In the genomic region with DNA sequence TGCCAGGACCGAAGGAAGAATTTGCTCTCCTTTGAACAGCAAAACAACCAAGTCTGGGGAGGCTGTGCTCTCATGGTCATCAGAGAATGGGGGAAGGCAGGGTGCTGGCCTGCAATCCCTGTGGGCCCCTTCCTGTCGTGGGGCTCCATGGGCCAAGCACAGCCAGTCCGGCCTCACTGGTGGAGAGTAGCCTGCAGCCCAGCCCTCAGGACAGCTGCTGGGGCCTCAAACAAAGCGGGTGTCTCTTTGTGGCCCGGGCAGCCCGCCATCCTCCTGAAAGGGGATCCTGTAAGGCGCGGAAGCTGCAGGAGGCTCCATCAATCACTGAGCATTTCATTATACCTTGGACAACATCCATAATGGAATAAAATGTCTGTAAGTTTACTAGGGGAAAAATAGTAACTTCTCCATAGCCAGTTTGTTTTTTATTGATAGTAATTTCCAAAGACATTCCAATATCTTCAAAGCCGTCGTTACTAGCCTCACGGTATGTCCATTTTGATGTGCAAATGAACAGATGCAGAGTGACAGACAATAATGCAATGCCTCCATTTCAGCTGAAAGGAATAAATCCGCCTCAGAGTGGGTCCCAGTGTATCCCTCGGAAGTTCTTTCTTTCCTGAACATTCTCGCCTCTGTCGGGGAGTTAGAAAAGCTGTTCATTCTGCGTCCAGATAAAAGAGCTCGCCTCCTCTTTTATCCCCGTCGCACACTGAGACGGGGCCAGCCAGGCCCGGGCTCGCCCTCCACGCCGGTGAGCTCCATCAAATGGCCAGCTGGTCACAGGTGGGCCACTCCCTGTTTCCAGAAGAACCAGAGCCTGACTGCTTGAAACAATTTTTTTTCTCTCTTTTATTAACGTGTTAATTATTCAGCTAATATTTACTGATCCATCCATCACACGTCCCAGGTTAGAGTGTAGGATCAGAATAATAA, we compare ENCODE assay signal across 16 cellular contexts. TPM values are rescaled to one million over a fixed set of nuclear protein-coding genes. Genes with fewer than 3 reads are reported as not detected.
DNase-seq lines count a peak whose midpoint lies in the region; ATAC-seq and TF ChIP-seq lines count a peak whose summit lies in the region.
"Had no signal": no experiment of that assay in that cellular context is flagged by ENCODE, and none has a peak within 500 bp of the region (broad histone marks: within the 10 kb centered on the region; RNA-seq: fewer than 3 reads in every experiment).

No MANE protein-coding gene starts in this region.

- peaks cover 40 to 44% of the 10 kb centered on the region in 2 donors for H3K4me1 ChIP-seq in gastrocnemius medialis
- no peaks in the 10 kb centered on the region for H3K4me1 ChIP-seq in mesendoderm (ENCODE audit: control insufficient read depth, low read depth, low read length)
- H3K4me1 ChIP-seq: adrenal gland, heart left ventricle had no signal

- no peak overlapping the region for H2BK120ac ChIP-seq in mesendoderm (ENCODE audit: low read depth, low read length)

- no peaks in the 10 kb centered on the region for H3K4me1 Mint-ChIP-seq in activated naive CD4-positive, alpha-beta T cell treated with anti-CD3 and anti-CD28 coated beads for 36 hours (ENCODE audit: low read depth)

- intact Hi-C loops in gastrocnemius medialis (cut with DNase I; ENCODE audit: low total_unique reads), result loop anchor here (2.0 kb wide), 1 partner anchor 14 kb away; a partner anchor contains a TSS
- intact Hi-C loops in activated naive CD4-positive, alpha-beta T cell treated with anti-CD3 and anti-CD28 coated beads for 36 hours (cut with micrococcal nuclease), result no loop called here

- H3K79me2 ChIP-seq in mesendoderm (ENCODE audit: control insufficient read depth, insufficient read depth, low read length), result no peaks in the 10 kb centered on the region

- H3K36me3 Mint-ChIP-seq in activated naive CD4-positive, alpha-beta T cell treated with anti-CD3 and anti-CD28 coated beads for 36 hours (ENCODE audit: low read depth), result no peaks in the 10 kb centered on the region
- H3K36me3 Mint-ChIP-seq: activated CD4-positive, alpha-beta memory T cell treated with anti-CD3 and anti-CD28 coated beads for 36 hours had no signal

- no peak overlapping the region for H2BK15ac ChIP-seq in mesendoderm (replicated peaks; ENCODE audit: low read depth)

- H3K27me3 ChIP-seq in gastrocnemius medialis (no peaks in the 10 kb centered on the region), mesendoderm (ENCODE audit: insufficient read depth, low read length, poor library complexity) (no peaks in the 10 kb centered on the region)
- H3K27me3 ChIP-seq: adrenal gland, heart left ventricle had no signal

- H3K23ac ChIP-seq in mesendoderm (ENCODE audit: low read length), result no peak overlapping the region

- TF ChIP-seq CTCF in gastrocnemius medialis (IDR thresholded peaks at IDR 0.05 in 4 of 5, conservative IDR thresholded peaks at IDR 0.05 in 1 of 5), result no peak

- H3K36me3 ChIP-seq in gastrocnemius medialis, result no peaks in the 10 kb centered on the region
- no peaks in the 10 kb centered on the region for H3K36me3 ChIP-seq in mesendoderm (ENCODE audit: control insufficient read depth, insufficient read depth, low read length)
- H3K36me3 ChIP-seq: adrenal gland had no signal

- H3K9me3 Mint-ChIP-seq in activated naive CD4-positive, alpha-beta T cell treated with anti-CD3 and anti-CD28 coated beads for 36 hours, result no peaks in the 10 kb centered on the region
- H3K9me3 Mint-ChIP-seq: activated CD4-positive, alpha-beta memory T cell treated with anti-CD3 and anti-CD28 coated beads for 36 hours had no signal

- TF ChIP-seq POLR2A in gastrocnemius medialis (IDR thresholded peaks at IDR 0.05), result peak in 1 of 2 donors; percentile 20

- DNase-seq in NCI-H1417 treated with DMSO at 0.1 percent for 48 hours (lab: John Stamatoyannopoulos, UW), result peak; percentile 32
- DNase-seq in anterior cingulate cortex (lab: John Stamatoyannopoulos, UW), result peak in 55 of 58 donors; percentile 17 to 96 (median 81)
- DNase-seq in left kidney (ENCODE audit: low read depth, low spot score), result peak; percentile 40
- peak; percentile 76 to 91 for DNase-seq in gastrocnemius medialis
- no peak for DNase-seq in activated CD4-positive, CD25-positive, alpha-beta regulatory T cell treated with anti-CD3 and anti-CD28 coated beads, Interleukin-2, amount 50 U/mL, for 72 hours
- DNase-seq in mesendoderm, result no peak
- no peak for DNase-seq in activated naive CD4-positive, alpha-beta T cell treated with anti-CD3 and anti-CD28 coated beads for 36 hours
- DNase-seq: activated CD4-positive, alpha-beta memory T cell treated with anti-CD3 and anti-CD28 coated beads for 36 hours; adrenal gland; dermis blood vessel endothelial cell; heart left ventricle; kidney glomerular epithelial cell; NCI-H526 had no signal

- WGBS in mesendoderm (ENCODE audit: extremely low coverage, insufficient coverage, low lambda C conversion rate), result no CpG with 5 or more reads among the region's 26 CpGs

- H3K4ac ChIP-seq in mesendoderm (ENCODE audit: low read depth, low read length), result no peak overlapping the region

- no peak overlapping the region for H4K5ac ChIP-seq in mesendoderm (ENCODE audit: low read length)

- no peaks in the 10 kb centered on the region for H3K79me1 ChIP-seq in mesendoderm (ENCODE audit: low read length)

- CTCF ChIA-PET in activated naive CD4-positive, alpha-beta T cell treated with anti-CD3 and anti-CD28 coated beads for 36 hours (lab: Charles Lee), result interaction anchor here (0.5 kb wide), 1 partner anchor 16 kb away, joined by 3 read pairs; no protein-coding TSS in a partner anchor

- H3K27ac ChIP-seq in gastrocnemius medialis, result peak overlapping the region; percentile 64 to 75 (median 73)
- no peak overlapping the region for H3K27ac ChIP-seq in mesendoderm (ENCODE audit: low read depth, low read length)
- H3K27ac ChIP-seq: adrenal gland, heart left ventricle, HL-60 had no signal

- no peak overlapping the region for H3K4me3 Mint-ChIP-seq in activated naive CD4-positive, alpha-beta T cell treated with anti-CD3 and anti-CD28 coated beads for 36 hours
- H3K4me3 Mint-ChIP-seq: activated CD4-positive, alpha-beta memory T cell treated with anti-CD3 and anti-CD28 coated beads for 36 hours had no signal

- H2BK5ac ChIP-seq in mesendoderm (ENCODE audit: low read length), result no peak overlapping the region

- H3K27ac Mint-ChIP-seq in activated naive CD4-positive, alpha-beta T cell treated with anti-CD3 and anti-CD28 coated beads for 36 hours, result no peak overlapping the region
- H3K27ac Mint-ChIP-seq: activated CD4-positive, alpha-beta memory T cell treated with anti-CD3 and anti-CD28 coated beads for 36 hours had no signal

- H3K56ac ChIP-seq in mesendoderm (ENCODE audit: low read length), result no peak overlapping the region

- peak; percentile 88 to 92 for ATAC-seq in gastrocnemius medialis
- ATAC-seq: esophagus mucosa, heart left ventricle, K562 had no signal

- H2AK5ac ChIP-seq in mesendoderm (ENCODE audit: low read length), result no peak overlapping the region

- no peak overlapping the region for H4K8ac ChIP-seq in mesendoderm (ENCODE audit: low read depth, low read length)

- no peaks in the 10 kb centered on the region for H3K27me3 Mint-ChIP-seq in activated naive CD4-positive, alpha-beta T cell treated with anti-CD3 and anti-CD28 coated beads for 36 hours (ENCODE audit: low read depth)
- H3K27me3 Mint-ChIP-seq: activated CD4-positive, alpha-beta memory T cell treated with anti-CD3 and anti-CD28 coated beads for 36 hours had no signal

- H3K4me3 ChIP-seq in gastrocnemius medialis (no peak overlapping the region), mesendoderm (ENCODE audit: low read length) (no peak overlapping the region)
- H3K4me3 ChIP-seq: adrenal gland, heart left ventricle, K562 had no signal

- H3K4me2 ChIP-seq in mesendoderm (ENCODE audit: low read length), result no peak overlapping the region

- H3K9ac ChIP-seq in mesendoderm (ENCODE audit: low read length), result no peak overlapping the region

- in situ Hi-C loops in gastrocnemius medialis (cut with MboI; ENCODE audit: low sequenced_read_pairs in 4 of 4), result no loop called here

- no peaks in the 10 kb centered on the region for H3K9me3 ChIP-seq in gastrocnemius medialis
- H3K9me3 ChIP-seq: adrenal gland, heart left ventricle had no signal

- H3K18ac ChIP-seq in mesendoderm (ENCODE audit: low read length), result no peak overlapping the region

RNA-seq across cellular contexts. Expression of a gene that starts 14.3 kb away (rescaled TPM):
- 10 to 100 TPM in 1 of 4 donors, 1 to 10 TPM in 3; 2.7 to 15.3 (median 5.9) TPM for total RNA-seq in gastrocnemius medialis
- polyA plus RNA-seq in mesendoderm (2013, experiment 1 of 2), result 4.8 TPM
- 5.2 TPM for polyA plus RNA-seq in mesendoderm (2013, experiment 2 of 2)
- total RNA-seq in activated naive CD4-positive, alpha-beta T cell treated with anti-CD3 and anti-CD28 coated beads for 36 hours, result 1 to 10 TPM in 1 of 2 experiments, under 1 TPM in 1; 0.86 to 1.0 TPM
- total RNA-seq: K562 had no signal
- polyA plus RNA-seq: K562 had no signal

Comparison
In these comparisons a context has a peak if more than half of its experiments do, and no peak if none do; other contexts are left out.
1. DNase-seq: peak in NCI-H1417 treated with DMSO at 0.1 percent for 48 hours (single experiment), anterior cingulate cortex (55 of 58), left kidney (single experiment) and gastrocnemius medialis (2 of 2); none in activated CD4-positive, CD25-positive, alpha-beta regulatory T cell treated with anti-CD3 and anti-CD28 coated beads, Interleukin-2, amount 50 U/mL, for 72 hours (single experiment), mesendoderm (single experiment) and activated naive CD4-positive, alpha-beta T cell treated with anti-CD3 and anti-CD28 coated beads for 36 hours (single experiment).